In genomic region chr1:248802454-248802853, GRCh38 we compare ENCODE assay signal across 17 cellular contexts. TPM values are rescaled to one million over a fixed set of nuclear protein-coding genes. Genes with fewer than 3 reads are reported as not detected.
A peak's percentile ranks its signal among the peaks of the same experiment; 100 is the strongest.
DNase-seq lines count a peak whose midpoint lies in the region; ATAC-seq, FAIRE-seq and TF ChIP-seq lines count a peak whose summit lies in the region.
"Had no signal": no experiment of that assay in that cellular context is flagged by ENCODE, and none has a peak within 500 bp of the region (broad histone marks: within the 10 kb centered on the region; RNA-seq: fewer than 3 reads in every experiment).

No MANE protein-coding gene starts in this region.

- H3K27ac ChIP-seq in small intestine (ENCODE audit: low read depth in 1 of 2, low read length in 1 of 2) (peak overlapping the region in 1 of 2 donors; percentile 27), pancreas (no peak overlapping the region), SK-N-SH (ENCODE audit: low read depth in 2 of 2, low read length in 1 of 2) (no peak overlapping the region)
- H3K27ac ChIP-seq: 22Rv1, BLaER1, GM23248 had no signal

- no peaks in the 10 kb centered on the region for H4K20me1 ChIP-seq in SK-N-SH (ENCODE audit: insufficient read depth)
- H4K20me1 ChIP-seq: BLaER1 had no signal

- no peaks in the 10 kb centered on the region for H3K79me2 ChIP-seq in SK-N-SH (ENCODE audit: insufficient read depth)

- no peaks in the 10 kb centered on the region for H3F3A ChIP-seq in SK-N-SH (replicated peaks; ENCODE audit: insufficient read depth)

- H3K4me3 Mint-ChIP-seq in activated CD8-positive, alpha-beta memory T cell treated with anti-CD3 and anti-CD28 coated beads, Interleukin-2, amount 10 ng/mL, durations not matched to agents 7 days and 5 days, result no peak overlapping the region
- H3K4me3 Mint-ChIP-seq: CD8-positive, alpha-beta memory T cell had no signal

- no peaks in the 10 kb centered on the region for H3K9me3 Mint-ChIP-seq in activated CD8-positive, alpha-beta memory T cell treated with anti-CD3 and anti-CD28 coated beads, Interleukin-2, amount 10 ng/mL, durations not matched to agents 7 days and 5 days (ENCODE audit: low read depth)
- H3K9me3 Mint-ChIP-seq: CD8-positive, alpha-beta memory T cell had no signal

- FAIRE-seq in small intestine (lab: Jason Lieb, UNC) (no peak), pancreas (lab: Jason Lieb, UNC) (no peak)
- FAIRE-seq: H54 had no signal

- no peak overlapping the region for H2AFZ ChIP-seq in SK-N-SH (ENCODE audit: low read depth)
- H2AFZ ChIP-seq: GM23248 had no signal

- POLR2A ChIA-PET in SK-N-SH (lab: Yijun Ruan, JAX), result no interaction called here

- no peak overlapping the region for H3K9ac ChIP-seq in SK-N-SH
- H3K9ac ChIP-seq: BLaER1, GM23248 had no signal

- TF ChIP-seq CTCF in pancreas (IDR thresholded peaks at IDR 0.05) (no peak), SK-N-SH (IDR thresholded peaks at IDR 0.05) (no peak)

- intact Hi-C loops in pancreas (cut with DNase I), result no loop called here

- no peak overlapping the region for H3K27ac Mint-ChIP-seq in activated CD8-positive, alpha-beta memory T cell treated with anti-CD3 and anti-CD28 coated beads, Interleukin-2, amount 10 ng/mL, durations not matched to agents 7 days and 5 days
- H3K27ac Mint-ChIP-seq: CD8-positive, alpha-beta memory T cell had no signal

- H3K4me2 ChIP-seq in SK-N-SH, result no peak overlapping the region
- H3K4me2 ChIP-seq: BLaER1 had no signal

- peaks cover 26% of the 10 kb centered on the region for H3K27me3 Mint-ChIP-seq in activated CD8-positive, alpha-beta memory T cell treated with anti-CD3 and anti-CD28 coated beads, Interleukin-2, amount 10 ng/mL, durations not matched to agents 7 days and 5 days

- H3K4me1 ChIP-seq in small intestine (ENCODE audit: control insufficient read depth in 2 of 2, insufficient read depth in 1 of 2, low read depth in 1 of 2, low read length in 1 of 2) (peaks cover 0 to 8% of the 10 kb centered on the region in 2 donors), pancreas (no peaks in the 10 kb centered on the region), SK-N-SH (ENCODE audit: control insufficient read depth in 1 of 2, insufficient read depth in 2 of 2, low read depth in 1 of 2, low read length in 1 of 2) (no peaks in the 10 kb centered on the region; a peak in 1 of 4 replicates)
- H3K4me1 ChIP-seq: Caco-2 had no signal

- no peaks in the 10 kb centered on the region for H3K9me2 ChIP-seq in SK-N-SH

- ATAC-seq in activated CD8-positive, alpha-beta memory T cell treated with anti-CD3 and anti-CD28 coated beads, Interleukin-2, amount 10 ng/mL, durations not matched to agents 7 days and 5 days, result no peak
- ATAC-seq in left lobe of liver, result no peak
- ATAC-seq in HG02884 (IDR thresholded peaks at IDR 0.05; ENCODE audit: unreplicated experiment), result no peak
- ATAC-seq in GM19035 (IDR thresholded peaks at IDR 0.05; ENCODE audit: unreplicated experiment), result no peak
- no peak for ATAC-seq in pancreas
- ATAC-seq: HCT116 had no signal

- H3K36me3 ChIP-seq in small intestine (ENCODE audit: control insufficient read depth in 2 of 2, insufficient read depth in 2 of 2, low read length in 2 of 2) (no peaks in the 10 kb centered on the region), pancreas (no peaks in the 10 kb centered on the region), SK-N-SH (replicated peaks in 1 of 2; ENCODE audit: control insufficient read depth in 1 of 2, insufficient read depth in 2 of 2, low read length in 1 of 2) (no peaks in the 10 kb centered on the region)

- TF ChIP-seq RAD21 in SK-N-SH (IDR thresholded peaks at IDR 0.05; ENCODE audit: low read length), result no peak

- H3K4me3 ChIP-seq in small intestine (ENCODE audit: low read depth in 1 of 2, low read length in 2 of 2) (no peak overlapping the region), pancreas (no peak overlapping the region), SK-N-SH (ENCODE audit: low read depth in 2 of 2, low read length in 1 of 2) (no peak overlapping the region)
- H3K4me3 ChIP-seq: BLaER1, GM23248 had no signal

- peaks cover 9% of the 10 kb centered on the region for H3K4me1 Mint-ChIP-seq in activated CD8-positive, alpha-beta memory T cell treated with anti-CD3 and anti-CD28 coated beads, Interleukin-2, amount 10 ng/mL, durations not matched to agents 7 days and 5 days

- DNase-seq in activated CD8-positive, alpha-beta memory T cell treated with anti-CD3 and anti-CD28 coated beads, Interleukin-2, amount 50 U/mL, for 48 hours, result peak; percentile 30
- no peak for DNase-seq in activated CD8-positive, alpha-beta memory T cell treated with anti-CD3 and anti-CD28 coated beads, Interleukin-2, amount 10 ng/mL, durations not matched to agents 7 days and 5 days
- peak; percentile 22 for DNase-seq in left lobe of liver (ENCODE audit: low spot score)
- peak; percentile 88 for DNase-seq in small intestine
- no peak for DNase-seq in pancreas
- no peak for DNase-seq in SK-N-SH
- DNase-seq: Caco-2; CD8-positive, alpha-beta memory T cell; DMS53; GM23248 had no signal

- H3K9me3 ChIP-seq in small intestine (ENCODE audit: control insufficient read depth, low read depth), result no peaks in the 10 kb centered on the region
- H3K9me3 ChIP-seq in pancreas, result no peaks in the 10 kb centered on the region
- H3K9me3 ChIP-seq in SK-N-SH, result no peaks in the 10 kb centered on the region
- H3K9me3 ChIP-seq: Caco-2 had no signal

- TF ChIP-seq EP300 in SK-N-SH (IDR thresholded peaks at IDR 0.05; ENCODE audit: borderline replicate concordance in 1 of 2, low read depth in 1 of 2, low read length in 1 of 2), result no peak

- CTCF ChIA-PET in activated CD8-positive, alpha-beta memory T cell treated with anti-CD3 and anti-CD28 coated beads, Interleukin-2, amount 10 ng/mL, durations not matched to agents 7 days and 5 days (lab: Charles Lee), result no interaction called here
- CTCF ChIA-PET in SK-N-SH (lab: Yijun Ruan, JAX), result no interaction called here

- WGBS in small intestine, 3 donors, result 13 to 62% (median 48%) methylated on average over 6 of the region's 6 CpGs
- WGBS in pancreas, 2 donors, result 80 to 82% methylated on average over 6 of the region's 6 CpGs
- WGBS in SK-N-SH (ENCODE audit: low lambda C conversion rate), result 33% methylated on average over 6 of the region's 6 CpGs

- H3K27me3 ChIP-seq in small intestine (ENCODE audit: control insufficient read depth in 2 of 2, insufficient read depth in 2 of 2, low read length in 2 of 2) (no peaks in the 10 kb centered on the region), pancreas (peaks cover 0 to 3% (median 0%) of the 10 kb centered on the region in 4 donors), SK-N-SH (ENCODE audit: insufficient read depth) (peaks cover 32% of the 10 kb centered on the region; the same call in 1 of the 2 replicates)
- H3K27me3 ChIP-seq: BLaER1 had no signal

- H3K36me3 Mint-ChIP-seq in activated CD8-positive, alpha-beta memory T cell treated with anti-CD3 and anti-CD28 coated beads, Interleukin-2, amount 10 ng/mL, durations not matched to agents 7 days and 5 days, result no peaks in the 10 kb centered on the region
- H3K36me3 Mint-ChIP-seq: CD8-positive, alpha-beta memory T cell had no signal

TF ChIP-seq in SK-N-SH, 30 proteins besides CTCF, POLR2A, EP300 and RAD21 (continues in another document):
- TF ChIP-seq SIN3A (IDR thresholded peaks at IDR 0.05; ENCODE audit: borderline replicate concordance, low read depth, low read length) (no peak), USF2 (IDR thresholded peaks at IDR 0.05; ENCODE audit: borderline replicate concordance, low read depth, low read length) (no peak)

RNA-seq across cellular contexts. Expression of gene SH3BP5L, which starts 23.3 kb away (rescaled TPM):
- total RNA-seq in activated CD8-positive, alpha-beta memory T cell treated with anti-CD3 and anti-CD28 coated beads, Interleukin-2, amount 10 ng/mL, durations not matched to agents 7 days and 5 days, result 10 to 100 TPM; 27.4 to 27.9 TPM
- total RNA-seq in left lobe of liver (15.3 TPM), pancreas (10 to 100 TPM in 1 of 6 donors, 1 to 10 TPM in 5; 6.1 to 15.7 (median 7.6) TPM)
- polyA plus RNA-seq in small intestine (10 to 100 TPM; 19.1 to 38.0 (median 27.3) TPM), pancreas (10 to 100 TPM; 13.6 to 15.8 TPM), SK-N-SH (2012; rRNA removed) (32.1 and 37.3 TPM in 2 replicates)
- 16.7 and 25.0 TPM in 2 replicates for polyA plus RNA-seq in SK-N-SH (2012; cell fraction: cytosol; rRNA removed)
- polyA plus RNA-seq in SK-N-SH (2012; cell fraction: nucleus; rRNA removed), result 57.5 and 58.1 TPM in 2 replicates

RNA-seq across cellular contexts. Expression of gene ZNF672, which starts 35.6 kb away (rescaled TPM):
- 10 to 100 TPM; 53.8 to 72.3 TPM for total RNA-seq in activated CD8-positive, alpha-beta memory T cell treated with anti-CD3 and anti-CD28 coated beads, Interleukin-2, amount 10 ng/mL, durations not matched to agents 7 days and 5 days
- total RNA-seq in left lobe of liver (19.6 TPM), pancreas (10 to 100 TPM; 13.0 to 22.6 (median 15.5) TPM)
- polyA plus RNA-seq in small intestine (10 to 100 TPM; 17.2 to 25.7 (median 20.8) TPM), pancreas (10 to 100 TPM in 1 of 2 donors, 1 to 10 TPM in 1; 9.7 to 16.0 TPM), SK-N-SH (2012; rRNA removed) (14.2 and 16.0 TPM in 2 replicates)
- 9.0 and 12.7 TPM in 2 replicates for polyA plus RNA-seq in SK-N-SH (2012; cell fraction: cytosol; rRNA removed)
- polyA plus RNA-seq in SK-N-SH (2012; cell fraction: nucleus; rRNA removed), result 24.5 and 34.1 TPM in 2 replicates

RNA-seq across cellular contexts. Expression of gene LYPD8, which starts 46.9 kb away (rescaled TPM):
- not detected for total RNA-seq in activated CD8-positive, alpha-beta memory T cell treated with anti-CD3 and anti-CD28 coated beads, Interleukin-2, amount 10 ng/mL, durations not matched to agents 7 days and 5 days
- total RNA-seq in left lobe of liver, result not detected
- polyA plus RNA-seq in small intestine, result 1 to 10 TPM in 1 of 3 donors, under 1 TPM in 1, not detected in 1; 0.81 to 3.4 TPM
- not detected for total RNA-seq in pancreas
- polyA plus RNA-seq in pancreas, result not detected
- polyA plus RNA-seq in SK-N-SH (2012; rRNA removed), result 1.5 and 1.6 TPM in 2 replicates
- 1.4 and 1.9 TPM in 2 replicates for polyA plus RNA-seq in SK-N-SH (2012; cell fraction: cytosol; rRNA removed)
- polyA plus RNA-seq in SK-N-SH (2012; cell fraction: nucleus; rRNA removed), result 1.4 and 1.8 TPM in 2 replicates
- total RNA-seq: A673; Caco-2; CD8-positive, alpha-beta memory T cell; GM23248 had no signal
- polyA plus RNA-seq: CD8-positive, alpha-beta memory T cell; GM23248 had no signal

RNA-seq across cellular contexts. Expression of gene ZNF692, which starts 56.4 kb away (rescaled TPM):
- 10 to 100 TPM; 70.5 to 74.9 TPM for total RNA-seq in activated CD8-positive, alpha-beta memory T cell treated with anti-CD3 and anti-CD28 coated beads, Interleukin-2, amount 10 ng/mL, durations not matched to agents 7 days and 5 days
- total RNA-seq in left lobe of liver (20.2 TPM), pancreas (10 to 100 TPM; 11.9 to 36.5 (median 21.3) TPM)
- polyA plus RNA-seq in small intestine (100 to 1,000 TPM in 1 of 3 donors, 10 to 100 TPM in 2; 42.2 to 124 (median 94.0) TPM), pancreas (100 to 1,000 TPM; 191 to 233 TPM), SK-N-SH (2012; rRNA removed) (47.0 and 62.9 TPM in 2 replicates)
- 8.9 and 14.8 TPM in 2 replicates for polyA plus RNA-seq in SK-N-SH (2012; cell fraction: cytosol; rRNA removed)
- polyA plus RNA-seq in SK-N-SH (2012; cell fraction: nucleus; rRNA removed), result 466 and 588 TPM in 2 replicates

Comparison
In these comparisons a context has a peak if more than half of its experiments do, and no peak if none do; other contexts are left out.
1. DNase-seq: peak in activated CD8-positive, alpha-beta memory T cell treated with anti-CD3 and anti-CD28 coated beads, Interleukin-2, amount 50 U/mL, for 48 hours (single experiment), left lobe of liver (single experiment) and small intestine (single experiment); none in activated CD8-positive, alpha-beta memory T cell treated with anti-CD3 and anti-CD28 coated beads, Interleukin-2, amount 10 ng/mL, durations not matched to agents 7 days and 5 days (single experiment), pancreas (0 of 6) and SK-N-SH (single experiment).